8 cellular contexts compared by ENCODE assay signal in the genomic region with DNA sequence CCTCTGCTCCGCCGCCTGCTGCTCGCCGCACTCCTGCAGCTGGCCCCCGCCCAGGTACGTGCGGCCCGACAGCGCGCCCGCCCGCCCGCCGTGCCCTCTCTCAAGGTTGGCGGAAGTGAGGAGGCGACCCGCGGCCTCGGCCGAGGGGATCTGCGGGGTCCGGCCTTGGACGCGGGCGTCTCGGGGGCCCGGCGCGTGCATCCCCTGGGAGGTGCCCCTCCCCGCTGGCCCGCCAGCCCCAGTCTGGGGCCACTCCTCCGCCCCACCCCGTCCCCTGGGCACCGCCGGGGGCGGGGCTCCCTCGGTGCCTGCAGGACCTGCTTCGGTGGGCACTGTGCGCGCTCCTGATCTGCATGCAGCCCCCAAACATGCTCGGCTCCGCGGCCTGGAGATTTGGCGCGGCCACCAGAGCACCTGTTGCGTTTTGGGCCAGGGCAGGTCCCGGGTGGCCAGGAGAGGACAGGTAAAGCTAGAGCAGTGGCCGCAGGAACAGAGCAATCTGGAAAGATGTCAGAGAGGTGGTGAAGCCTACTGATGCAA. TPM values are rescaled to one million over a fixed set of nuclear protein-coding genes. Genes with fewer than 3 reads are reported as not detected.
A peak's percentile ranks its signal among the peaks of the same experiment; 100 is the strongest.
DNase-seq lines count a peak whose midpoint lies in the region; ATAC-seq and TF ChIP-seq lines count a peak whose summit lies in the region.

No MANE protein-coding gene starts in this region.

- POLR2A ChIA-PET in A673 (lab: Charles Lee; ENCODE audit: low non-redundant PET), result no interaction called here

- no TSS peak for BruUV-seq in A673 (replicated peaks; lab: Mats Ljungman, UMichigan)

- TF ChIP-seq EP300 in ovary (IDR thresholded peaks at IDR 0.05), result no peak

- in situ Hi-C loops in GM13976 (cut with MboI; ENCODE audit: low sequenced_read_pairs, unreplicated experiment), result no loop called here

- H3K4me1 ChIP-seq in A673 (ENCODE audit: insufficient read depth, low read length, poor library complexity, severe bottlenecking) (peaks cover 12% of the 10 kb centered on the region), ovary (ENCODE audit: insufficient read depth) (peaks cover 10% of the 10 kb centered on the region)

- H3K27me3 ChIP-seq in A673 (replicated peaks; ENCODE audit: insufficient read depth, low read depth, low read length, poor library complexity) (no peaks in the 10 kb centered on the region), ovary (no peaks in the 10 kb centered on the region)

- TF ChIP-seq CTCF in A673 (conservative IDR thresholded peaks at IDR 0.05; ENCODE audit: low read depth, low read length) (no peak), foreskin fibroblast (IDR thresholded peaks at IDR 0.05; ENCODE audit: low read depth, low read length) (no peak), ovary (IDR thresholded peaks at IDR 0.05) (no peak), GM13976 (IDR thresholded peaks at IDR 0.05; ENCODE audit: borderline replicate concordance, control extremely low read depth, extremely low read depth, insufficient read depth, missing control alignments) (no peak)

- 4 to 16% (median 10%) methylated on average over 10 to 48 of the region's 48 CpGs for WGBS in ovary, 3 donors

- CTCF ChIA-PET in A673 (lab: Charles Lee), result no interaction called here

- H3K4me3 ChIP-seq in A673 (ENCODE audit: low read depth, low read length, poor library complexity, severe bottlenecking) (peak overlapping the region; percentile 60), foreskin fibroblast (ENCODE audit: low read depth in 1 of 2, low read length in 2 of 2) (peak overlapping the region; percentile 68 to 84), ovary (peak overlapping the region; percentile 71)

- TF ChIP-seq POLR2A in ovary (IDR thresholded peaks at IDR 0.05), result no peak

- H3K27ac ChIP-seq in A673 (ENCODE audit: low read depth, low read length, poor library complexity, severe bottlenecking) (peak overlapping the region; percentile 70), ovary (peak overlapping the region; percentile 87 to 88)

- H3K36me3 ChIP-seq in A673 (ENCODE audit: insufficient read depth, low read length, poor library complexity, severe bottlenecking) (peaks cover 16% of the 10 kb centered on the region), ovary (no peaks in the 10 kb centered on the region)

- peak; percentile 64 for DNase-seq in A673 (ENCODE audit: low spot score)
- peak; percentile 78 for DNase-seq in NCI-H2227 (lab: John Stamatoyannopoulos, UW; ENCODE audit: unreplicated experiment)
- peak; percentile 16 to 31 for DNase-seq in activated T-helper 1 cell treated with anti-CD3 and anti-CD28 coated beads, Interleukin-2, amount 50 U/mL, for 16 hours (ENCODE audit: low read depth in 1 of 2, low spot score in 1 of 2)
- DNase-seq in foreskin fibroblast, result peak in 1 of 2 donors; percentile 67
- peak in 3 of 5 donors; percentile 51 to 74 (median 72) for DNase-seq in ovary
- DNase-seq in GM13976 (ENCODE audit: low spot score), result no peak

- intact Hi-C loops in A673 (cut with micrococcal nuclease; ENCODE audit: unreplicated experiment) (no loop called here), ovary (cut with DNase I) (no loop called here)

- peak; percentile 32 for ATAC-seq in GM19025 (IDR thresholded peaks at IDR 0.05; ENCODE audit: low read depth, unreplicated experiment)
- no peak for ATAC-seq in HG03457 (IDR thresholded peaks at IDR 0.05; ENCODE audit: unreplicated experiment)

- H3K9me3 ChIP-seq in A673 (ENCODE audit: low read depth, low read length, poor library complexity, severe bottlenecking), result no peaks in the 10 kb centered on the region
- no peaks in the 10 kb centered on the region for H3K9me3 ChIP-seq in ovary

RNA-seq across cellular contexts. Expression of gene VEGFB, which starts 0.5 kb away (rescaled TPM):
- total RNA-seq in A673 (2021) (93.3 and 108 TPM in 2 replicates), ovary (100 to 1,000 TPM in 5 of 7 donors, 10 to 100 TPM in 2; 27.4 to 164 (median 125) TPM)
- polyA plus RNA-seq in ovary, result 100 to 1,000 TPM in 1 of 2 donors, 10 to 100 TPM in 1; 81.9 to 124 TPM

RNA-seq across cellular contexts. Expression of gene DNAJC4, which starts 4.6 kb away (rescaled TPM):
- total RNA-seq in A673 (2021) (20.2 and 23.9 TPM in 2 replicates), ovary (10 to 100 TPM; 25.0 to 62.2 (median 43.1) TPM)
- 10 to 100 TPM; 28.8 to 69.1 TPM for polyA plus RNA-seq in ovary

RNA-seq across cellular contexts. Expression of gene FKBP2, which starts 6.0 kb away (rescaled TPM):
- 57.5 and 63.1 TPM in 2 replicates for total RNA-seq in A673 (2021)
- 10 to 100 TPM; 41.4 to 88.0 (median 49.5) TPM for total RNA-seq in ovary
- 100 to 1,000 TPM in 1 of 2 donors, 10 to 100 TPM in 1; 25.1 to 132 TPM for polyA plus RNA-seq in ovary

RNA-seq across cellular contexts. Expression of gene NUDT22, which starts 8.8 kb away (rescaled TPM):
- total RNA-seq in A673 (2021), result 72.4 and 73.8 TPM in 2 replicates
- 10 to 100 TPM; 31.8 to 52.7 (median 42.2) TPM for total RNA-seq in ovary
- polyA plus RNA-seq in ovary, result 10 to 100 TPM in 1 of 2 donors, 1 to 10 TPM in 1; 4.8 to 32.3 TPM

RNA-seq across cellular contexts. Expression of gene TRPT1, which starts 8.9 kb away (rescaled TPM):
- total RNA-seq in A673 (2021) (43.6 and 59.6 TPM in 2 replicates), ovary (10 to 100 TPM; 23.4 to 41.4 (median 32.6) TPM)
- 10 to 100 TPM; 16.6 to 37.4 TPM for polyA plus RNA-seq in ovary
